ENCODE assay signal across 8 cellular contexts in genomic region chr20:21505161-21505809, GRCh38. TPM values are rescaled to one million over a fixed set of nuclear protein-coding genes. Genes with fewer than 3 reads are reported as not detected.
DNase-seq lines count a peak whose midpoint lies in the region; ATAC-seq and TF ChIP-seq lines count a peak whose summit lies in the region.

No MANE protein-coding gene starts in this region.

- POLR2A ChIA-PET in activated CD8-positive, alpha-beta T cell treated with anti-CD3 and anti-CD28 coated beads, Interleukin-2, amount 10 ng/mL, durations not matched to agents 7 days and 5 days (lab: Charles Lee) = no interaction called here

- H3K9me2 ChIP-seq in GM23248 (ENCODE audit: insufficient read depth) = no peaks in the 10 kb centered on the region

- WGBS in GM23248 (ENCODE audit: low coverage in 1 of 2, low lambda C conversion rate in 2 of 2, missing lambda C conversion rate in 2 of 2), 2 experiments = 2 to 3% methylated on average over 34 to 35 of the region's 36 CpGs

- DNase-seq in BE2C (peak; percentile 77), GM23248 (peak; percentile 69), NCI-H446 (lab: John Stamatoyannopoulos, UW) (peak; percentile 38 to 82), medulla oblongata (ENCODE audit: extremely low spot score) (peak; percentile 68), cortex of kidney (lab: John Stamatoyannopoulos, UW) (no peak)
- peak; percentile 81 for DNase-seq in activated CD8-positive, alpha-beta T cell treated with anti-CD3 and anti-CD28 coated beads, Interleukin-2, amount 10 ng/mL, durations not matched to agents 7 days and 5 days
- peak; percentile 61 for DNase-seq in effector CD8-positive, alpha-beta T cell (lab: John Stamatoyannopoulos, UW)
- peak; percentile 56 to 65 for DNase-seq in stimulated activated CD8-positive, alpha-beta memory T cell treated with anti-CD3 and anti-CD28 coated beads, Interleukin-15, amount 100 ng/mL, for 48 hours (ENCODE audit: low read depth in 2 of 2)

- H3K4me3 Mint-ChIP-seq in activated CD8-positive, alpha-beta T cell treated with anti-CD3 and anti-CD28 coated beads, Interleukin-2, amount 10 ng/mL, durations not matched to agents 7 days and 5 days = peak overlapping the region; percentile 25

- H3F3A ChIP-seq in GM23248 (ENCODE audit: insufficient read depth) = no peaks in the 10 kb centered on the region

- H3K9me3 ChIP-seq in BE2C (no peaks in the 10 kb centered on the region), GM23248 (ENCODE audit: low read depth) (no peaks in the 10 kb centered on the region)

- in situ Hi-C loops in GM23248 (cut with MboI) = loop anchor here (10.0 kb wide), 2 partner anchors 270 to 660 kb away; no protein-coding TSS in a partner anchor

- no peaks in the 10 kb centered on the region for H4K20me1 ChIP-seq in GM23248 (ENCODE audit: insufficient read depth)

- H3K9me3 Mint-ChIP-seq in activated CD8-positive, alpha-beta T cell treated with anti-CD3 and anti-CD28 coated beads, Interleukin-2, amount 10 ng/mL, durations not matched to agents 7 days and 5 days (ENCODE audit: insufficient read depth) = no peaks in the 10 kb centered on the region

- H3K36me3 Mint-ChIP-seq in activated CD8-positive, alpha-beta T cell treated with anti-CD3 and anti-CD28 coated beads, Interleukin-2, amount 10 ng/mL, durations not matched to agents 7 days and 5 days (ENCODE audit: low read depth) = no peaks in the 10 kb centered on the region

- H3K27ac ChIP-seq in GM23248 = no peak overlapping the region

- no peaks in the 10 kb centered on the region for H3K79me2 ChIP-seq in GM23248 (ENCODE audit: insufficient read depth)

- peak; percentile 93 for TF ChIP-seq CTCF in BE2C (IDR thresholded peaks at IDR 0.05; ENCODE audit: low read depth, low read length)

- H3K4me1 ChIP-seq in BE2C (no peaks in the 10 kb centered on the region; the same call in 1 of the 2 replicates), GM23248 (ENCODE audit: insufficient read depth) (no peaks in the 10 kb centered on the region)

- H3K9ac ChIP-seq in GM23248 = no peak overlapping the region

- peak overlapping the region; percentile 76 for H2AFZ ChIP-seq in GM23248

- peaks cover 41% of the 10 kb centered on the region for H3K27me3 Mint-ChIP-seq in activated CD8-positive, alpha-beta T cell treated with anti-CD3 and anti-CD28 coated beads, Interleukin-2, amount 10 ng/mL, durations not matched to agents 7 days and 5 days (ENCODE audit: low read depth)

- H3K4me3 ChIP-seq in BE2C (ENCODE audit: low read depth, low read length) = peak overlapping the region; percentile 10; the same call in 1 of the 2 replicates
- peak overlapping the region; percentile 59 for H3K4me3 ChIP-seq in GM23248

- ATAC-seq in activated CD8-positive, alpha-beta T cell treated with anti-CD3 and anti-CD28 coated beads, Interleukin-2, amount 10 ng/mL, durations not matched to agents 7 days and 5 days = peak; percentile 57

- H3K27me3 ChIP-seq in BE2C (peaks cover 64% of the 10 kb centered on the region), GM23248 (replicated peaks; ENCODE audit: insufficient read depth) (peaks cover 56% of the 10 kb centered on the region)

- CTCF ChIA-PET in activated CD8-positive, alpha-beta T cell treated with anti-CD3 and anti-CD28 coated beads, Interleukin-2, amount 10 ng/mL, durations not matched to agents 7 days and 5 days (lab: Charles Lee) = interaction anchor here (0.6 to 7.4 kb wide), 39 partner anchors 8 to 824 kb away, joined by 3 to 205 read pairs (median 4); partner anchors contain the start of gene XRN2

- H3K4me1 Mint-ChIP-seq in activated CD8-positive, alpha-beta T cell treated with anti-CD3 and anti-CD28 coated beads, Interleukin-2, amount 10 ng/mL, durations not matched to agents 7 days and 5 days (ENCODE audit: low read depth) = peaks cover 28% of the 10 kb centered on the region

- H3K4me2 ChIP-seq in GM23248 (ENCODE audit: unreplicated experiment) = peak overlapping the region; percentile 64

- no peak overlapping the region for H3K27ac Mint-ChIP-seq in activated CD8-positive, alpha-beta T cell treated with anti-CD3 and anti-CD28 coated beads, Interleukin-2, amount 10 ng/mL, durations not matched to agents 7 days and 5 days

- no peaks in the 10 kb centered on the region for H3K36me3 ChIP-seq in BE2C
- H3K36me3 ChIP-seq in GM23248 (ENCODE audit: low read depth) = no peaks in the 10 kb centered on the region

RNA-seq across cellular contexts. Expression of gene NKX2-2, which starts 8.6 kb away (rescaled TPM):
- not detected for polyA plus RNA-seq in BE2C (2012; ENCODE audit: insufficient read depth, insufficient read length, low read depth)
- not detected in 2 replicates for total RNA-seq in GM23248 (2014; rRNA removed; shearing (Covaris generic))
- not detected in 2 replicates for polyA plus RNA-seq in GM23248 (2016; fragmentation: Nextera tagmentation; extraction: Ambion mirVana)
- not detected for total RNA-seq in activated CD8-positive, alpha-beta T cell treated with anti-CD3 and anti-CD28 coated beads, Interleukin-2, amount 10 ng/mL, durations not matched to agents 7 days and 5 days
